Comparison of ENCODE assay signal across 22 cellular contexts in genomic region chr2:240554767-240555493, GRCh38. TPM values are rescaled to one million over a fixed set of nuclear protein-coding genes. Genes with fewer than 3 reads are reported as not detected.
DNase-seq lines count a peak whose midpoint lies in the region; ATAC-seq, FAIRE-seq and TF ChIP-seq lines count a peak whose summit lies in the region.
"Had no signal": no experiment of that assay in that cellular context is flagged by ENCODE, and none has a peak within 500 bp of the region (broad histone marks: within the 10 kb centered on the region; RNA-seq: fewer than 3 reads in every experiment).

No MANE protein-coding gene starts in this region.

- TF ChIP-seq RAD21 in H1 (IDR thresholded peaks at IDR 0.05 in 1 of 2, conservative IDR thresholded peaks at IDR 0.05 in 1 of 2; ENCODE audit: low read depth in 2 of 2, low read length in 2 of 2) = no peak

- TF ChIP-seq CTCF in H1 (IDR thresholded peaks at IDR 0.05; ENCODE audit: control extremely low read depth in 1 of 3, insufficient read depth in 1 of 3, low read depth in 1 of 3, low read length in 3 of 3) = no peak
- TF ChIP-seq CTCF in prostate gland (IDR thresholded peaks at IDR 0.05) = no peak

- H3K4ac ChIP-seq in H1 (replicated peaks; ENCODE audit: insufficient read length, low read depth, low read length) = no peak overlapping the region

- POLR2A ChIA-PET in H1 (lab: Charles Lee; ENCODE audit: partially characterized antibody) = no interaction called here

- no peak overlapping the region for H3K56ac ChIP-seq in H1 (replicated peaks; ENCODE audit: insufficient read length, low read depth, low read length)

- no peak overlapping the region for H4K91ac ChIP-seq in H1 (replicated peaks; ENCODE audit: insufficient read length, low read length)

- H3K4me2 ChIP-seq in BLaER1 (peak overlapping the region; percentile 82), H1 (ENCODE audit: insufficient read depth in 1 of 2, low read depth in 2 of 2, low read length in 2 of 2) (no peak overlapping the region)
- H3K4me2 ChIP-seq: GM23338 had no signal

- DNase-seq in Ammon's horn (ENCODE audit: low spot score) (peak; percentile 1), H1 (ENCODE audit: low read depth in 1 of 2, low spot score in 2 of 2) (no peak), prostate gland (ENCODE audit: low spot score) (peak; percentile 2), D341Med (ENCODE audit: low spot score) (no peak), DMS153 treated with DMSO at 0.1 percent for 48 hours (lab: John Stamatoyannopoulos, UW; ENCODE audit: unreplicated experiment) (no peak)
- DNase-seq: ACHN; CD4-positive, CD25-positive, alpha-beta regulatory T cell; DND-41; IMR-90; MV-4-11; NCI-H1694 treated with DMSO at 0.1 percent for 48 hours; NCI-H2081 treated with DMSO at 0.1 percent for 48 hours; NCI-H2171 treated with DMSO at 0.1 percent for 48 hours; NCI-H524 treated with DMSO at 0.1 percent for 48 hours; NCI-H82 had no signal

- no peak overlapping the region for H3K14ac ChIP-seq in H1 (ENCODE audit: insufficient read length)

- 87% methylated on average over 16 of the region's 17 CpGs; no CpG with 5 or more reads in 1 of the 2 experiments for WGBS in H1 (ENCODE audit: extremely low coverage in 1 of 2, insufficient coverage in 1 of 2, insufficient read length in 1 of 2, insufficient replicate concordance in 2 of 2, low coverage in 1 of 2, low lambda C conversion rate in 2 of 2, missing lambda C conversion rate in 1 of 2), 2 experiments
- WGBS in prostate gland = 91% methylated on average over 17 of the region's 17 CpGs

- no peak for TF ChIP-seq EP300 in H1 (IDR thresholded peaks at IDR 0.05; ENCODE audit: borderline replicate concordance in 1 of 2, low read depth in 2 of 2, low read length in 2 of 2)

- no peak overlapping the region for H3K4me3 ChIP-seq in BLaER1
- H3K4me3 ChIP-seq in H1 (ENCODE audit: extremely low read depth in 1 of 4, insufficient read depth in 2 of 4, low read depth in 3 of 4, low read length in 4 of 4) = no peak overlapping the region
- H3K4me3 ChIP-seq in prostate gland = no peak overlapping the region
- H3K4me3 ChIP-seq: GM23338, Peyer's patch, SJSA1 had no signal

- CTCF ChIA-PET in H1 (lab: Charles Lee; ENCODE audit: partially characterized antibody) = interaction anchor here (0.9 to 1.3 kb wide), 3 partner anchors 11 to 41 kb away, joined by 3 to 5 read pairs (median 3); no protein-coding TSS in a partner anchor

- no peak overlapping the region for H4K5ac ChIP-seq in H1 (ENCODE audit: insufficient read length, low read depth, low read length)

- H4K8ac ChIP-seq in H1 (ENCODE audit: extremely low read depth, insufficient read depth, low read length) = 0 out of 2 replicates have a peak overlapping the region, but pooled peaks have one; percentile 1

- no peak overlapping the region for H2AFZ ChIP-seq in H1 (ENCODE audit: low read length)
- H2AFZ ChIP-seq: GM23338 had no signal

- H3K36me3 ChIP-seq in BLaER1 (peaks cover 69% of the 10 kb centered on the region), H1 (ENCODE audit: control insufficient read depth in 2 of 4, insufficient read depth in 4 of 4, low read length in 3 of 4) (peaks cover 0 to 5% (median 3%) of the 10 kb centered on the region in 4 experiments; a peak in 2 of 8 replicates), prostate gland (no peaks in the 10 kb centered on the region)

- H2BK120ac ChIP-seq in H1 (replicated peaks; ENCODE audit: low read depth, low read length) = no peak overlapping the region

- no peak overlapping the region for H2BK20ac ChIP-seq in H1 (ENCODE audit: low read length)

- H2AK5ac ChIP-seq in H1 (ENCODE audit: low read depth, low read length) = no peak overlapping the region

- no peak overlapping the region for H3K18ac ChIP-seq in H1 (ENCODE audit: extremely low read depth, low read length)

- H3K79me1 ChIP-seq in H1 (ENCODE audit: low read depth, low read length) = 0 out of 2 replicates have a peak, but pooled peaks cover 2% of the 10 kb centered on the region

- FAIRE-seq in H1 (lab: Jason Lieb, UNC) = no peak
- FAIRE-seq: GM12891 had no signal

- no peak overlapping the region for H2BK12ac ChIP-seq in H1 (ENCODE audit: low read depth, low read length)

- H3K9ac ChIP-seq in BLaER1 = 0 out of 2 replicates have a peak overlapping the region, but pooled peaks have one; percentile 32
- no peak overlapping the region for H3K9ac ChIP-seq in H1 (replicated peaks in 1 of 4; ENCODE audit: extremely low read depth in 1 of 4, low read depth in 3 of 4, low read length in 3 of 4)

- H3K9me3 ChIP-seq in BLaER1 = peaks cover 5% of the 10 kb centered on the region
- peaks cover 6 to 11% of the 10 kb centered on the region in 2 experiments; a peak in 2 of 4 replicates for H3K9me3 ChIP-seq in H1 (ENCODE audit: insufficient read depth in 2 of 2, low read depth in 1 of 2, low read length in 1 of 2)
- H3K9me3 ChIP-seq in prostate gland = no peaks in the 10 kb centered on the region
- H3K9me3 ChIP-seq: Peyer's patch, SJSA1 had no signal

- no peaks in the 10 kb centered on the region for H3K79me2 ChIP-seq in H1 (ENCODE audit: control insufficient read depth in 1 of 2, insufficient read depth in 2 of 2, low read length in 2 of 2)

- TF ChIP-seq POLR2A in H1 (IDR thresholded peaks at IDR 0.05; ENCODE audit: control extremely low read depth in 1 of 2, low read depth in 2 of 2, low read length in 2 of 2) (no peak), prostate gland (IDR thresholded peaks at IDR 0.05) (no peak)

- H3K27ac ChIP-seq in BLaER1 (peak overlapping the region; percentile 91), H1 (ENCODE audit: low read depth, low read length) (no peak overlapping the region), prostate gland (no peak overlapping the region)
- H3K27ac ChIP-seq: Peyer's patch, SJSA1 had no signal

- intact Hi-C loops in prostate gland (cut with DNase I) = no loop called here

- H2BK5ac ChIP-seq in H1 (ENCODE audit: low read depth, low read length) = no peak overlapping the region

- no peaks in the 10 kb centered on the region for H3K27me3 ChIP-seq in BLaER1
- peaks cover 3 to 31% (median 22%) of the 10 kb centered on the region in 4 experiments for H3K27me3 ChIP-seq in H1 (replicated peaks in 1 of 4; ENCODE audit: control insufficient read depth in 3 of 4, extremely low read depth in 1 of 4, insufficient read depth in 3 of 4, low read length in 3 of 4)
- no peaks in the 10 kb centered on the region for H3K27me3 ChIP-seq in prostate gland (replicated peaks; ENCODE audit: insufficient read depth)
- H3K27me3 ChIP-seq: Peyer's patch, SJSA1 had no signal

- peaks cover 90% of the 10 kb centered on the region for H3K4me1 ChIP-seq in BLaER1
- peaks cover 0 to 14% (median 9%) of the 10 kb centered on the region in 4 experiments; a peak in 5 of 7 replicates for H3K4me1 ChIP-seq in H1 (replicated peaks in 1 of 4; ENCODE audit: control insufficient read depth in 3 of 4, insufficient read depth in 4 of 4, low read length in 3 of 4)
- peaks cover 6% of the 10 kb centered on the region for H3K4me1 ChIP-seq in prostate gland (replicated peaks)

- peaks cover 4% of the 10 kb centered on the region; the same call in 1 of the 2 replicates for H3K23me2 ChIP-seq in H1 (ENCODE audit: low read depth, low read length)

- peaks cover 48% of the 10 kb centered on the region; the same call in 1 of the 2 replicates for H4K20me1 ChIP-seq in BLaER1
- peaks cover 0 to 4% of the 10 kb centered on the region in 2 experiments for H4K20me1 ChIP-seq in H1 (replicated peaks in 1 of 2; ENCODE audit: control insufficient read depth in 1 of 2, insufficient read depth in 2 of 2, low read length in 2 of 2)

- no peak overlapping the region for H2BK15ac ChIP-seq in H1 (ENCODE audit: low read length)

- ATAC-seq in HG02642 (IDR thresholded peaks at IDR 0.05; ENCODE audit: poor library complexity, unreplicated experiment) = no peak
- ATAC-seq: GM23338, HCT116 had no signal

- H3K23ac ChIP-seq in H1 (ENCODE audit: insufficient read length) = no peak overlapping the region

RNA-seq across cellular contexts. Expression of gene ANKMY1, which starts 2.9 kb away (rescaled TPM):
- 4.5 and 5.4 TPM in 2 replicates for total RNA-seq in H1 (2021; fragmentation: NEBNext Ultra II Directional; extraction: Animal tissue kit (Norgen Biotek cat#: 25700))
- polyA plus RNA-seq in H1 (2011; rRNA removed) = 4.8 and 6.4 TPM in 2 replicates
- 5.1 TPM for polyA plus RNA-seq in H1 (2011; cell fraction: cytosol; rRNA removed)
- 10.3 TPM for polyA plus RNA-seq in H1 (2011; cell fraction: nucleus; rRNA removed)
- 3.3 to 4.5 TPM (median 4.0 TPM) in 4 replicates for polyA plus RNA-seq in H1 (2012, experiment 1 of 2)
- 4.1 TPM for polyA plus RNA-seq in H1 (2012, experiment 2 of 2)
- 1.4 TPM for polyA plus RNA-seq in H1 (2013, experiment 1 of 2)
- 2.1 TPM for polyA plus RNA-seq in H1 (2013, experiment 2 of 2)
- polyA minus RNA-seq in H1 (2011; rRNA and poly(A)+ RNA removed) = 8.1 and 10.0 TPM in 2 replicates
- 3.9 TPM for polyA minus RNA-seq in H1 (2011; cell fraction: cytosol; rRNA and poly(A)+ RNA removed)
- polyA minus RNA-seq in H1 (2011; cell fraction: nucleus; rRNA and poly(A)+ RNA removed) = 15.7 TPM
- 10 to 100 TPM; 22.7 to 31.4 TPM for total RNA-seq in prostate gland

RNA-seq across cellular contexts. Expression of gene DUSP28, which starts 5.2 kb away (rescaled TPM):
- 1.3 and 2.1 TPM in 2 replicates for total RNA-seq in H1 (2021; fragmentation: NEBNext Ultra II Directional; extraction: Animal tissue kit (Norgen Biotek cat#: 25700))
- 2.3 and 3.3 TPM in 2 replicates for polyA plus RNA-seq in H1 (2011; rRNA removed)
- polyA plus RNA-seq in H1 (2011; cell fraction: cytosol; rRNA removed) = 2.8 TPM
- 2.2 TPM for polyA plus RNA-seq in H1 (2011; cell fraction: nucleus; rRNA removed)
- polyA plus RNA-seq in H1 (2012, experiment 1 of 2) = 1.6 to 2.9 TPM (median 1.9 TPM) in 4 replicates
- polyA plus RNA-seq in H1 (2012, experiment 2 of 2) = 2.8 TPM
- polyA plus RNA-seq in H1 (2013, experiment 1 of 2) = 1.5 TPM
- polyA plus RNA-seq in H1 (2013, experiment 2 of 2) = 1.8 TPM
- 1.1 and 4.7 TPM in 2 replicates for polyA minus RNA-seq in H1 (2011; rRNA and poly(A)+ RNA removed)
- 0.88 TPM for polyA minus RNA-seq in H1 (2011; cell fraction: cytosol; rRNA and poly(A)+ RNA removed)
- 7.1 TPM for polyA minus RNA-seq in H1 (2011; cell fraction: nucleus; rRNA and poly(A)+ RNA removed)
- 10 to 100 TPM; 18.4 to 18.6 TPM for total RNA-seq in prostate gland

RNA-seq across cellular contexts. Expression of gene RNPEPL1, which starts 13.4 kb away (rescaled TPM):
- 11.3 and 11.7 TPM in 2 replicates for total RNA-seq in H1 (2021; fragmentation: NEBNext Ultra II Directional; extraction: Animal tissue kit (Norgen Biotek cat#: 25700))
- polyA plus RNA-seq in H1 (2011; rRNA removed) = 9.0 and 13.5 TPM in 2 replicates
- 7.2 TPM for polyA plus RNA-seq in H1 (2011; cell fraction: cytosol; rRNA removed)
- 23.2 TPM for polyA plus RNA-seq in H1 (2011; cell fraction: nucleus; rRNA removed)
- polyA plus RNA-seq in H1 (2012, experiment 1 of 2) = 7.1 to 11.6 TPM (median 11.6 TPM) in 4 replicates
- polyA plus RNA-seq in H1 (2012, experiment 2 of 2) = 12.3 TPM
- 7.8 TPM for polyA plus RNA-seq in H1 (2013, experiment 1 of 2)
- polyA plus RNA-seq in H1 (2013, experiment 2 of 2) = 8.7 TPM
- polyA minus RNA-seq in H1 (2011; rRNA and poly(A)+ RNA removed) = 3.0 and 3.4 TPM in 2 replicates
- 11.2 TPM for polyA minus RNA-seq in H1 (2011; cell fraction: cytosol; rRNA and poly(A)+ RNA removed)
- polyA minus RNA-seq in H1 (2011; cell fraction: nucleus; rRNA and poly(A)+ RNA removed) = 10.5 TPM
- total RNA-seq in prostate gland = 10 to 100 TPM; 36.9 to 94.7 TPM

RNA-seq across cellular contexts. Expression of gene CAPN10, which starts 31.6 kb away (rescaled TPM):
- 39.8 and 40.7 TPM in 2 replicates for total RNA-seq in H1 (2021; fragmentation: NEBNext Ultra II Directional; extraction: Animal tissue kit (Norgen Biotek cat#: 25700))
- 30.7 and 44.5 TPM in 2 replicates for polyA plus RNA-seq in H1 (2011; rRNA removed)
- 44.8 TPM for polyA plus RNA-seq in H1 (2011; cell fraction: cytosol; rRNA removed)
- 302 TPM for polyA plus RNA-seq in H1 (2011; cell fraction: nucleus; rRNA removed)
- polyA plus RNA-seq in H1 (2012, experiment 1 of 2) = 32.9 to 47.0 TPM (median 38.8 TPM) in 4 replicates
- polyA plus RNA-seq in H1 (2012, experiment 2 of 2) = 20.9 TPM
- polyA plus RNA-seq in H1 (2013, experiment 1 of 2) = 23.2 TPM
- 19.7 TPM for polyA plus RNA-seq in H1 (2013, experiment 2 of 2)
- polyA minus RNA-seq in H1 (2011; rRNA and poly(A)+ RNA removed) = 12.4 and 12.5 TPM in 2 replicates
- 21.1 TPM for polyA minus RNA-seq in H1 (2011; cell fraction: cytosol; rRNA and poly(A)+ RNA removed)
- 62.2 TPM for polyA minus RNA-seq in H1 (2011; cell fraction: nucleus; rRNA and poly(A)+ RNA removed)
- total RNA-seq in prostate gland = 10 to 100 TPM; 25.5 to 68.4 TPM

Comparison
In these comparisons a context has a peak if more than half of its experiments do, and no peak if none do; other contexts are left out.
1. DNase-seq: peak in Ammon's horn (single experiment) and prostate gland (single experiment); none in H1 (0 of 2), D341Med (single experiment) and DMS153 treated with DMSO at 0.1 percent for 48 hours (single experiment).